ENCODE assay signal across 16 cellular contexts in genomic region chr5:158874343-158874742, GRCh38.
DNase-seq lines count a peak whose midpoint lies in the region; ATAC-seq and TF ChIP-seq lines count a peak whose summit lies in the region.
"Had no signal": no experiment of that assay in that cellular context is flagged by ENCODE, and none has a peak within 500 bp of the region (broad histone marks: within the 10 kb centered on the region; RNA-seq: fewer than 3 reads in every experiment).

No MANE protein-coding gene starts in this region.

- no peak overlapping the region for H2AFZ ChIP-seq in PC-3 (ENCODE audit: low read length)
- H2AFZ ChIP-seq: GM23338 had no signal

- H3K36me3 Mint-ChIP-seq in activated CD4-positive, alpha-beta T cell treated with anti-CD3 and anti-CD28 coated beads for 36 hours (ENCODE audit: low read depth) = no peaks in the 10 kb centered on the region

- WGBS in spleen, 5 donors = 71 to 83% (median 80%) methylated on average over 5 of the region's 5 CpGs
- WGBS in esophagus squamous epithelium, 2 donors = 75 to 79% methylated on average over 5 of the region's 5 CpGs
- WGBS in lower leg skin, 2 donors = 50 to 62% methylated on average over 5 of the region's 5 CpGs

- no peaks in the 10 kb centered on the region for H3K79me2 ChIP-seq in PC-3 (ENCODE audit: low read length)

- no peak overlapping the region for H3K4me3 Mint-ChIP-seq in activated CD4-positive, alpha-beta T cell treated with anti-CD3 and anti-CD28 coated beads for 36 hours
- H3K4me3 Mint-ChIP-seq: activated naive CD4-positive, alpha-beta T cell treated with anti-CD3 and anti-CD28 coated beads for 36 hours; GM23338 had no signal

- POLR2A ChIA-PET in activated CD4-positive, alpha-beta T cell treated with anti-CD3 and anti-CD28 coated beads for 36 hours (lab: Charles Lee) = no interaction called here
- POLR2A ChIA-PET in PC-3 (lab: Charles Lee; ENCODE audit: unreplicated experiment) = no interaction called here

- H4K20me1 ChIP-seq in PC-3 (ENCODE audit: low read length) = no peaks in the 10 kb centered on the region

- H3K9ac ChIP-seq in PC-3 (ENCODE audit: low read length) = no peak overlapping the region

- TF ChIP-seq CTCF in PC-3 (conservative IDR thresholded peaks at IDR 0.05; ENCODE audit: low read depth, low read length) (no peak), spleen (IDR thresholded peaks at IDR 0.05 in 8 of 11, conservative IDR thresholded peaks at IDR 0.05 in 3 of 11) (no peak), esophagus squamous epithelium (IDR thresholded peaks at IDR 0.05) (no peak), lower leg skin (IDR thresholded peaks at IDR 0.05) (no peak)

- CTCF ChIA-PET in activated CD4-positive, alpha-beta T cell treated with anti-CD3 and anti-CD28 coated beads for 36 hours (lab: Charles Lee) = interaction anchor here (1.0 to 1.9 kb wide), 2 partner anchors 233 to 258 kb away, joined by 3 to 5 read pairs; no protein-coding TSS in a partner anchor
- CTCF ChIA-PET in PC-3 (lab: Charles Lee) = no interaction called here

- H3K36me3 ChIP-seq in PC-3 (ENCODE audit: low read depth, low read length) = no peaks in the 10 kb centered on the region
- H3K36me3 ChIP-seq in spleen = no peaks in the 10 kb centered on the region
- no peaks in the 10 kb centered on the region for H3K36me3 ChIP-seq in esophagus squamous epithelium
- H3K36me3 ChIP-seq: right lobe of liver, SJSA1 had no signal

- no peak for DNase-seq in activated CD4-positive, alpha-beta T cell treated with anti-CD3 and anti-CD28 coated beads for 36 hours
- no peak for DNase-seq in activated CD4-positive, alpha-beta T cell treated with anti-CD3 and anti-CD28 coated beads, Interleukin-2, amount 50 U/mL, for 48 hours
- no peak for DNase-seq in PC-3
- no peak for DNase-seq in spleen
- DNase-seq in esophagus squamous epithelium (lab: John Stamatoyannopoulos, UW) = no peak
- no peak for DNase-seq in lower leg skin (ENCODE audit: low spot score in 2 of 2)
- no peak for DNase-seq in 8988T
- DNase-seq: ACHN; activated CD8-positive, alpha-beta memory T cell treated with anti-CD3 and anti-CD28 coated beads, Interleukin-2, amount 10 ng/mL, durations not matched to agents 7 days and 5 days; activated naive CD4-positive, alpha-beta T cell treated with anti-CD3 and anti-CD28 coated beads for 36 hours; effector memory CD4-positive, alpha-beta T cell; right lobe of liver had no signal

- no peak overlapping the region for H3K4me3 ChIP-seq in PC-3 (ENCODE audit: low read length)
- H3K4me3 ChIP-seq in spleen = no peak overlapping the region
- H3K4me3 ChIP-seq in esophagus squamous epithelium = no peak overlapping the region
- H3K4me3 ChIP-seq in lower leg skin (ENCODE audit: low read depth, poor library complexity, severe bottlenecking) = no peak overlapping the region
- H3K4me3 ChIP-seq: GM23338, lung had no signal

- H3K4me1 ChIP-seq in PC-3 (ENCODE audit: insufficient read depth, low read length) (peaks cover 12% of the 10 kb centered on the region), spleen (peaks cover 5 to 60% (median 29%) of the 10 kb centered on the region in 6 donors), esophagus squamous epithelium (peaks cover 0 to 33% (median 20%) of the 10 kb centered on the region in 3 donors)

- H3K27ac Mint-ChIP-seq in activated CD4-positive, alpha-beta T cell treated with anti-CD3 and anti-CD28 coated beads for 36 hours = no peak overlapping the region
- H3K27ac Mint-ChIP-seq: activated naive CD4-positive, alpha-beta T cell treated with anti-CD3 and anti-CD28 coated beads for 36 hours; GM23338 had no signal

- no peaks in the 10 kb centered on the region for H3F3A ChIP-seq in PC-3 (ENCODE audit: low read length, unreplicated experiment)

- H3K4me2 ChIP-seq in PC-3 (ENCODE audit: low read length) = 0 out of 2 replicates have a peak overlapping the region, but pooled peaks have one; percentile 72
- H3K4me2 ChIP-seq: GM23338 had no signal

- ATAC-seq in activated CD4-positive, alpha-beta T cell treated with anti-CD3 and anti-CD28 coated beads for 36 hours = peak; percentile 73
- ATAC-seq in GM18867 (IDR thresholded peaks at IDR 0.05; ENCODE audit: unreplicated experiment) (peak; percentile 53), PC-3 (no peak)
- ATAC-seq: GM23338, right lobe of liver had no signal

- no peaks in the 10 kb centered on the region for H3K9me2 ChIP-seq in PC-3 (replicated peaks; ENCODE audit: low read length)

- intact Hi-C loops in activated CD4-positive, alpha-beta T cell treated with anti-CD3 and anti-CD28 coated beads for 36 hours (cut with DNase I, micrococcal nuclease) = loop anchor here (2.0 to 10.0 kb wide), 2 partner anchors 54 to 230 kb away; no protein-coding TSS in a partner anchor
- intact Hi-C loops in PC-3 (cut with micrococcal nuclease) = no loop called here
- intact Hi-C loops in spleen (cut with DNase I; ENCODE audit: low total_unique reads) = no loop called here
- intact Hi-C loops in esophagus squamous epithelium (cut with DNase I) = no loop called here
- intact Hi-C loops in lower leg skin (cut with DNase I; ENCODE audit: low total_unique reads) = no loop called here

- H3K9me3 Mint-ChIP-seq in activated CD4-positive, alpha-beta T cell treated with anti-CD3 and anti-CD28 coated beads for 36 hours (ENCODE audit: low read depth) = no peaks in the 10 kb centered on the region
- H3K9me3 Mint-ChIP-seq: activated naive CD4-positive, alpha-beta T cell treated with anti-CD3 and anti-CD28 coated beads for 36 hours; GM23338 had no signal

- TF ChIP-seq POLR2A in spleen (IDR thresholded peaks at IDR 0.05) (no peak), esophagus squamous epithelium (IDR thresholded peaks at IDR 0.05) (no peak), lower leg skin (IDR thresholded peaks at IDR 0.05) (no peak)

- peak overlapping the region; percentile 68; the same call in 1 of the 2 replicates for H3K27ac ChIP-seq in PC-3 (ENCODE audit: low read length)
- H3K27ac ChIP-seq in spleen = peak overlapping the region in 5 of 8 donors; percentile 32 to 75 (median 72)
- H3K27ac ChIP-seq in esophagus squamous epithelium = peak overlapping the region in 1 of 4 donors; percentile 42
- H3K27ac ChIP-seq: right lobe of liver had no signal

- H3K4me1 Mint-ChIP-seq in activated CD4-positive, alpha-beta T cell treated with anti-CD3 and anti-CD28 coated beads for 36 hours = peaks cover 27% of the 10 kb centered on the region

- H3K9me3 ChIP-seq in PC-3 (ENCODE audit: low read length) (no peaks in the 10 kb centered on the region), spleen (no peaks in the 10 kb centered on the region), esophagus squamous epithelium (no peaks in the 10 kb centered on the region)
- H3K9me3 ChIP-seq: right lobe of liver, SJSA1 had no signal

- BruUV-seq in PC-3 (replicated peaks; lab: Mats Ljungman, UMichigan) = no TSS peak

- H3K27me3 Mint-ChIP-seq in activated CD4-positive, alpha-beta T cell treated with anti-CD3 and anti-CD28 coated beads for 36 hours = peaks cover 9% of the 10 kb centered on the region

- no peaks in the 10 kb centered on the region for H3K27me3 ChIP-seq in PC-3 (ENCODE audit: low read length)
- no peaks in the 10 kb centered on the region for H3K27me3 ChIP-seq in spleen (replicated peaks in 1 of 7)
- peaks cover 0 to 9% (median 0%) of the 10 kb centered on the region in 4 donors for H3K27me3 ChIP-seq in esophagus squamous epithelium
- H3K27me3 ChIP-seq: right lobe of liver, SJSA1 had no signal

Comparison
In these comparisons a context has a peak if more than half of its experiments do, and no peak if none do; other contexts are left out.
1. intact Hi-C loops: an anchor here in activated CD4-positive, alpha-beta T cell treated with anti-CD3 and anti-CD28 coated beads for 36 hours (2.0 to 10.0 kb wide); none called in PC-3, spleen, esophagus squamous epithelium and lower leg skin.